12 cellular contexts compared by ENCODE assay signal in the genomic region with DNA sequence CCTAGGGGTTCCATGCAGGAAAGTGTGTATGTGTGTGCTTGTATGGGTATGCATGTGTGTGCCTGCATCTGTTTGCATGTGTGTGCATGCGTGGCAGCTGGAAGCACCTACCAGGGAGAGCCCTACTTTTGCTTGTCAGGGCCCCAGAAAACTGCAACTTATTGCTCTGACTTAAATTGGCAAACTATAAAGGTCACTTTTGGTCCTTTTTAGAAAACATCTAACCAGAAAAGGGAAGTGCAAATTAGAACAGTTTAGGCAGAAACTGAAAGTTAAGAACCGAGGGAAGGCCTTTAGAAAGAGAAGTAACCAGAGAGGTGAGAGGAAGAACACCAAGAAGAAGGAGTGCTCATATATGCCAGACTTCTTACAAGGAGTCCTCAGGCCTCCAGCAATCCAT. TPM values are rescaled to one million over a fixed set of nuclear protein-coding genes. Genes with fewer than 3 reads are reported as not detected.
A peak's percentile ranks its signal among the peaks of the same experiment; 100 is the strongest.
DNase-seq lines count a peak whose midpoint lies in the region; ATAC-seq and TF ChIP-seq lines count a peak whose summit lies in the region.
"Had no signal": no experiment of that assay in that cellular context is flagged by ENCODE, and none has a peak within 500 bp of the region (broad histone marks: within the 10 kb centered on the region; RNA-seq: fewer than 3 reads in every experiment).

No MANE protein-coding gene starts in this region.

- intact Hi-C loops in OCI-LY7 (cut with micrococcal nuclease; ENCODE audit: unreplicated experiment): loop anchor here (2.0 kb wide), 2 partner anchors 82 to 102 kb away; no protein-coding TSS in a partner anchor
- intact Hi-C loops in posterior vena cava (cut with DNase I): no loop called here

- no peaks in the 10 kb centered on the region for H3F3A ChIP-seq in smooth muscle cell (ENCODE audit: low read depth)

- POLR2A ChIA-PET in OCI-LY7 (lab: Charles Lee): interaction anchor here (0.7 to 4.4 kb wide), 13 partner anchors 11 to 354 kb away, joined by 3 to 37 read pairs (median 6); a partner anchor contains a TSS

- H3K36me3 ChIP-seq in GM06990 (ENCODE audit: control insufficient read depth, insufficient read depth, low read length) (no peaks in the 10 kb centered on the region), OCI-LY7 (ENCODE audit: insufficient read depth, low read length) (no peaks in the 10 kb centered on the region), tibial nerve (no peaks in the 10 kb centered on the region), smooth muscle cell (ENCODE audit: low read depth) (no peaks in the 10 kb centered on the region)

- TF ChIP-seq CTCF in GM06990 (IDR thresholded peaks at IDR 0.05; ENCODE audit: insufficient read depth, low read length, poor library complexity, severe bottlenecking) (no peak), OCI-LY7 (conservative IDR thresholded peaks at IDR 0.05; ENCODE audit: low read length) (no peak), tibial nerve (IDR thresholded peaks at IDR 0.05) (no peak), smooth muscle cell (IDR thresholded peaks at IDR 0.05; ENCODE audit: borderline replicate concordance, insufficient read depth, poor library complexity, severe bottlenecking) (no peak)

- no peak overlapping the region for H3K9ac ChIP-seq in smooth muscle cell (ENCODE audit: low read depth)

- BruUV-seq in OCI-LY7 (replicated peaks; lab: Mats Ljungman, UMichigan): no TSS peak

- 49 to 58% methylated on average over 2 of the region's 2 CpGs for WGBS in tibial nerve, 2 donors
- WGBS in smooth muscle cell (ENCODE audit: low lambda C conversion rate): 94% methylated on average over 2 of the region's 2 CpGs

- H3K4me2 ChIP-seq in OCI-LY7 (ENCODE audit: low read length) (peak overlapping the region; percentile 81), smooth muscle cell (no peak overlapping the region)

- H3K4me1 ChIP-seq in OCI-LY7 (ENCODE audit: insufficient read depth, low read length, poor library complexity, severe bottlenecking) (peaks cover 29% of the 10 kb centered on the region), tibial nerve (peaks cover 0 to 17% (median 5%) of the 10 kb centered on the region in 4 donors), smooth muscle cell (ENCODE audit: low read depth) (no peaks in the 10 kb centered on the region)

- no peak overlapping the region for H3K4me3 ChIP-seq in GM06990 (replicated peaks; ENCODE audit: low read depth, low read length)
- H3K4me3 ChIP-seq in OCI-LY7 (ENCODE audit: low read depth, low read length, poor library complexity, severe bottlenecking): peak overlapping the region; percentile 50
- H3K4me3 ChIP-seq in tibial nerve: no peak overlapping the region
- no peak overlapping the region for H3K4me3 ChIP-seq in smooth muscle cell

- peak overlapping the region; percentile 70 for H3K27ac ChIP-seq in OCI-LY7 (ENCODE audit: low read depth, low read length, poor library complexity, severe bottlenecking)
- H3K27ac ChIP-seq in tibial nerve: peak overlapping the region in 1 of 4 donors; percentile 17
- no peak overlapping the region for H3K27ac ChIP-seq in smooth muscle cell (ENCODE audit: low read depth)

- H3K79me2 ChIP-seq in OCI-LY7 (ENCODE audit: insufficient read depth, low read depth, low read length) (no peaks in the 10 kb centered on the region), smooth muscle cell (ENCODE audit: low read depth) (no peaks in the 10 kb centered on the region)

- H3K9me2 ChIP-seq in OCI-LY7 (ENCODE audit: insufficient read depth, low read length): no peaks in the 10 kb centered on the region

- ATAC-seq in GM19455 (IDR thresholded peaks at IDR 0.05; ENCODE audit: unreplicated experiment) (peak; percentile 94), HG03095 (IDR thresholded peaks at IDR 0.05; ENCODE audit: unreplicated experiment) (peak; percentile 95)

- CTCF ChIA-PET in OCI-LY7 (lab: Charles Lee; ENCODE audit: unreplicated experiment): interaction anchor here (2.0 kb wide), 1 partner anchor 82 kb away, joined by 5 read pairs; no protein-coding TSS in a partner anchor

- H2AFZ ChIP-seq in OCI-LY7 (ENCODE audit: low read length) (peak overlapping the region; percentile 35; the same call in 1 of the 2 replicates), smooth muscle cell (ENCODE audit: low read depth) (no peak overlapping the region)

- H3K9me3 ChIP-seq in OCI-LY7 (ENCODE audit: low read length): peaks cover 3% of the 10 kb centered on the region; the same call in 1 of the 2 replicates
- peaks cover 0 to under 1% (median 0%) of the 10 kb centered on the region in 4 donors for H3K9me3 ChIP-seq in tibial nerve
- no peaks in the 10 kb centered on the region for H3K9me3 ChIP-seq in smooth muscle cell (replicated peaks; ENCODE audit: low read depth)

- H3K27me3 ChIP-seq in GM06990 (replicated peaks; ENCODE audit: control insufficient read depth, insufficient read depth, low read length) (no peaks in the 10 kb centered on the region), tibial nerve (no peaks in the 10 kb centered on the region), smooth muscle cell (ENCODE audit: low read depth) (no peaks in the 10 kb centered on the region)

- no peaks in the 10 kb centered on the region for H4K20me1 ChIP-seq in OCI-LY7 (ENCODE audit: insufficient read depth, low read length)
- H4K20me1 ChIP-seq in smooth muscle cell (ENCODE audit: low read depth): no peaks in the 10 kb centered on the region

- DNase-seq in GM06990 (ENCODE audit: extremely low read depth, insufficient read length) (peak; percentile 53), OCI-LY7 (ENCODE audit: low spot score) (peak; percentile 85), NCI-H748 treated with DMSO at 0.1 percent for 48 hours (lab: John Stamatoyannopoulos, UW) (no peak), tibial nerve (ENCODE audit: low spot score in 2 of 2) (no peak), posterior vena cava (ENCODE audit: low spot score) (no peak), smooth muscle cell (lab: John Stamatoyannopoulos, UW; ENCODE audit: unreplicated experiment) (no peak)
- DNase-seq: activated naive CD4-positive, alpha-beta T cell treated with Interleukin-2 at 50 U/mL for 16 hours; CD8-positive, alpha-beta memory T cell had no signal

- no peak for TF ChIP-seq EP300 in tibial nerve (IDR thresholded peaks at IDR 0.05)

- no peak for TF ChIP-seq POLR2A in tibial nerve (IDR thresholded peaks at IDR 0.05)

RNA-seq across cellular contexts. Expression of a gene that starts 32.5 kb away (rescaled TPM):
- total RNA-seq in OCI-LY7 (2014; rRNA removed; shearing (Covaris generic)): not detected in 2 replicates
- total RNA-seq in OCI-LY7 (2022) (not detected in 2 replicates), tibial nerve (10 to 100 TPM in 2 of 4 donors, 1 to 10 TPM in 2; 6.7 to 43.5 (median 11.5) TPM), posterior vena cava (under 1 TPM; 0.19 to 0.79 TPM), smooth muscle cell (1.8 TPM in 1 of 2 replicates, not detected in the other)
- polyA plus RNA-seq in smooth muscle cell: not detected in 2 replicates
- total RNA-seq: CD8-positive, alpha-beta memory T cell; fibroblast of lung; myocyte had no signal
- polyA plus RNA-seq: fibroblast of lung had no signal

Comparison
In these comparisons a context has a peak if more than half of its experiments do, and no peak if none do; other contexts are left out.
1. DNase-seq: peak in GM06990 (single experiment) and OCI-LY7 (single experiment); none in NCI-H748 treated with DMSO at 0.1 percent for 48 hours (single experiment), tibial nerve (0 of 2), posterior vena cava (single experiment) and smooth muscle cell (single experiment).